In genomic region chr10:51471271-51471670, GRCh38 we compare ENCODE assay signal across 28 cellular contexts.
"Had no signal": no experiment of that assay in that cellular context is flagged by ENCODE, and none has a peak within 500 bp of the region (broad histone marks: within the 10 kb centered on the region; RNA-seq: fewer than 3 reads in every experiment).

No MANE protein-coding gene starts in this region.

- H3K9me3 Mint-ChIP-seq: stimulated activated effector memory CD8-positive, alpha-beta T cell treated with anti-CD3 and anti-CD28 coated beads, Interleukin-12 subunit alpha, Interleukin-12 subunit beta, amount 100 ng/mL, for 72 hours; stimulated activated memory B cell treated with anti-CD40 and anti-IgM and Interleukin-4, amounts not matched to agents 10 μg/mL and 1 μg/mL and 100 μg/mL, for 72 hours; stimulated activated naive B cell treated with anti-CD40 and anti-IgM and Interleukin-4, amounts not matched to agents 10 μg/mL and 1 μg/mL and 100 μg/mL, for 72 hours; stimulated activated naive CD8-positive, alpha-beta T cell treated with anti-CD3 and anti-CD28 coated beads, Interleukin-15, amount 100 ng/mL, for 72 hours; stimulated activated naive CD8-positive, alpha-beta T cell treated with anti-CD3 and anti-CD28 coated beads, Interleukin-15, Interleukin-2, amounts not matched to agents 100 ng/mL and 50 ng/mL, for 24 hours; type B pancreatic cell had no signal

- H3K4me1 Mint-ChIP-seq: stimulated activated effector memory CD8-positive, alpha-beta T cell treated with anti-CD3 and anti-CD28 coated beads, Interleukin-12 subunit alpha, Interleukin-12 subunit beta, amount 100 ng/mL, for 72 hours; stimulated activated memory B cell treated with anti-CD40 and anti-IgM and Interleukin-4, amounts not matched to agents 10 μg/mL and 1 μg/mL and 100 μg/mL, for 72 hours; stimulated activated naive B cell treated with anti-CD40 and anti-IgM and Interleukin-4, amounts not matched to agents 10 μg/mL and 1 μg/mL and 100 μg/mL, for 72 hours; stimulated activated naive CD8-positive, alpha-beta T cell treated with anti-CD3 and anti-CD28 coated beads, Interleukin-15, amount 100 ng/mL, for 72 hours had no signal

- H3K27ac Mint-ChIP-seq: stimulated activated effector memory CD8-positive, alpha-beta T cell treated with anti-CD3 and anti-CD28 coated beads, Interleukin-12 subunit alpha, Interleukin-12 subunit beta, amount 100 ng/mL, for 72 hours; stimulated activated memory B cell treated with anti-CD40 and anti-IgM and Interleukin-4, amounts not matched to agents 10 μg/mL and 1 μg/mL and 100 μg/mL, for 72 hours; stimulated activated naive B cell treated with anti-CD40 and anti-IgM and Interleukin-4, amounts not matched to agents 10 μg/mL and 1 μg/mL and 100 μg/mL, for 72 hours; stimulated activated naive CD8-positive, alpha-beta T cell treated with anti-CD3 and anti-CD28 coated beads, Interleukin-15, amount 100 ng/mL, for 72 hours; stimulated activated naive CD8-positive, alpha-beta T cell treated with anti-CD3 and anti-CD28 coated beads, Interleukin-15, Interleukin-2, amounts not matched to agents 100 ng/mL and 50 ng/mL, for 24 hours; type B pancreatic cell had no signal

- ATAC-seq: stimulated activated effector memory CD8-positive, alpha-beta T cell treated with anti-CD3 and anti-CD28 coated beads, Interleukin-12 subunit alpha, Interleukin-12 subunit beta, amount 100 ng/mL, for 72 hours; stimulated activated memory B cell treated with anti-CD40 and anti-IgM and Interleukin-4, amounts not matched to agents 10 μg/mL and 1 μg/mL and 100 μg/mL, for 72 hours; stimulated activated naive B cell treated with anti-CD40 and anti-IgM and Interleukin-4, amounts not matched to agents 10 μg/mL and 1 μg/mL and 100 μg/mL, for 72 hours; stimulated activated naive CD8-positive, alpha-beta T cell treated with anti-CD3 and anti-CD28 coated beads, Interleukin-15, amount 100 ng/mL, for 72 hours; stimulated activated naive CD8-positive, alpha-beta T cell treated with anti-CD3 and anti-CD28 coated beads, Interleukin-15, Interleukin-2, amounts not matched to agents 100 U/mL and 50 U/mL, for 24 hours; upper lobe of right lung had no signal

- H3K9me3 ChIP-seq: stomach, suprapubic skin, testis, thoracic aorta, thyroid gland, tibial artery, tibial nerve, transverse colon, upper lobe of left lung, upper lobe of right lung, uterus, vagina had no signal

- H3K4me1 ChIP-seq: testis, tibial nerve had no signal

- H3K27me3 Mint-ChIP-seq: stimulated activated memory B cell treated with anti-CD40 and anti-IgM and Interleukin-4, amounts not matched to agents 10 μg/mL and 1 μg/mL and 100 μg/mL, for 72 hours; stimulated activated naive B cell treated with anti-CD40 and anti-IgM and Interleukin-4, amounts not matched to agents 10 μg/mL and 1 μg/mL and 100 μg/mL, for 72 hours; stimulated activated naive CD8-positive, alpha-beta T cell treated with anti-CD3 and anti-CD28 coated beads, Interleukin-15, amount 100 ng/mL, for 72 hours; stimulated activated naive CD8-positive, alpha-beta T cell treated with anti-CD3 and anti-CD28 coated beads, Interleukin-15, Interleukin-2, amounts not matched to agents 100 ng/mL and 50 ng/mL, for 24 hours; type B pancreatic cell had no signal

- H3K4me3 ChIP-seq: stomach, suprapubic skin, testis, thoracic aorta, thyroid gland, tibial artery, tibial nerve, transverse colon, upper lobe of left lung, upper lobe of right lung, uterus, vagina had no signal

- H3K27ac ChIP-seq: stomach, suprapubic skin, testis, thoracic aorta, thyroid gland, tibial artery, tibial nerve, transverse colon, upper lobe of left lung, upper lobe of right lung, uterus, vagina had no signal

- H3K27me3 ChIP-seq: stomach, suprapubic skin, testis, thyroid gland, tibial artery, tibial nerve, transverse colon, upper lobe of left lung, upper lobe of right lung, vagina had no signal

- H3K36me3 Mint-ChIP-seq: stimulated activated effector memory CD8-positive, alpha-beta T cell treated with anti-CD3 and anti-CD28 coated beads, Interleukin-12 subunit alpha, Interleukin-12 subunit beta, amount 100 ng/mL, for 72 hours; stimulated activated memory B cell treated with anti-CD40 and anti-IgM and Interleukin-4, amounts not matched to agents 10 μg/mL and 1 μg/mL and 100 μg/mL, for 72 hours; stimulated activated naive B cell treated with anti-CD40 and anti-IgM and Interleukin-4, amounts not matched to agents 10 μg/mL and 1 μg/mL and 100 μg/mL, for 72 hours; type B pancreatic cell had no signal

- DNase-seq: stimulated activated CD4-positive, alpha-beta T cell treated with anti-CD3 and anti-CD28 coated beads, Interleukin-2, amount 100 ng/mL, for 48 hours; stimulated activated CD4-positive, alpha-beta T cell treated with anti-CD3 and anti-CD28 coated beads, Interleukin-4, amount 100 ng/mL, for 1 hour; stimulated activated CD4-positive, alpha-beta T cell treated with anti-CD3 and anti-CD28 coated beads, Interleukin-4, amount 100 ng/mL, for 24 hours; stimulated activated CD4-positive, alpha-beta T cell treated with anti-CD3 and anti-CD28 coated beads, Interleukin-4, amount 100 ng/mL, for 4 hours; stimulated activated CD8-positive, alpha-beta memory T cell treated with anti-CD3 and anti-CD28 coated beads, Interleukin-4, amount 100 ng/mL, for 48 hours; stimulated activated naive B cell treated with anti-CD40 and anti-IgM and Interleukin-4, amounts not matched to agents 10 μg/mL and 1 μg/mL and 100 μg/mL, for 72 hours; stimulated activated naive CD4-positive, alpha-beta T cell; stimulated activated naive CD4-positive, alpha-beta T cell treated with Interleukin-2 at 50 U/mL for 16 hours; stimulated activated naive CD8-positive, alpha-beta T cell treated with anti-CD3 and anti-CD28 coated beads, Interleukin-15, amount 100 ng/mL, for 72 hours; stimulated activated naive CD8-positive, alpha-beta T cell treated with anti-CD3 and anti-CD28 coated beads, Interleukin-15, Interleukin-2, amounts not matched to agents 100 U/mL and 50 U/mL, for 24 hours; stomach; substantia nigra; testis; thyroid gland; tibial artery; transverse colon; trophoblast cell; upper lobe of left lung; upper lobe of right lung; uterus had no signal

- H3K36me3 ChIP-seq: stomach, suprapubic skin, thoracic aorta, thyroid gland, tibial artery, tibial nerve, transverse colon, upper lobe of left lung, upper lobe of right lung, uterus, vagina had no signal

- H3K4me3 Mint-ChIP-seq: stimulated activated effector memory CD8-positive, alpha-beta T cell treated with anti-CD3 and anti-CD28 coated beads, Interleukin-12 subunit alpha, Interleukin-12 subunit beta, amount 100 ng/mL, for 72 hours; stimulated activated memory B cell treated with anti-CD40 and anti-IgM and Interleukin-4, amounts not matched to agents 10 μg/mL and 1 μg/mL and 100 μg/mL, for 72 hours; stimulated activated naive B cell treated with anti-CD40 and anti-IgM and Interleukin-4, amounts not matched to agents 10 μg/mL and 1 μg/mL and 100 μg/mL, for 72 hours; stimulated activated naive CD8-positive, alpha-beta T cell treated with anti-CD3 and anti-CD28 coated beads, Interleukin-15, amount 100 ng/mL, for 72 hours; stimulated activated naive CD8-positive, alpha-beta T cell treated with anti-CD3 and anti-CD28 coated beads, Interleukin-15, Interleukin-2, amounts not matched to agents 100 ng/mL and 50 ng/mL, for 24 hours; type B pancreatic cell had no signal
